Comparison of ENCODE assay signal across 3 cellular contexts in genomic region chr22:21678842-21679241, GRCh38. TPM values are rescaled to one million over a fixed set of nuclear protein-coding genes. Genes with fewer than 3 reads are reported as not detected.
"Had no signal": no experiment of that assay in that cellular context is flagged by ENCODE, and none has a peak within 500 bp of the region (broad histone marks: within the 10 kb centered on the region; RNA-seq: fewer than 3 reads in every experiment).

No MANE protein-coding gene starts in this region.

RNA-seq across cellular contexts. Expression of gene CCDC116, which starts 46.3 kb away (rescaled TPM):
- total RNA-seq: left ventricle myocardium superior, lung microvascular endothelial cell, mononuclear cell had no signal
